ENCODE assay signal across 10 cellular contexts in the genomic region with DNA sequence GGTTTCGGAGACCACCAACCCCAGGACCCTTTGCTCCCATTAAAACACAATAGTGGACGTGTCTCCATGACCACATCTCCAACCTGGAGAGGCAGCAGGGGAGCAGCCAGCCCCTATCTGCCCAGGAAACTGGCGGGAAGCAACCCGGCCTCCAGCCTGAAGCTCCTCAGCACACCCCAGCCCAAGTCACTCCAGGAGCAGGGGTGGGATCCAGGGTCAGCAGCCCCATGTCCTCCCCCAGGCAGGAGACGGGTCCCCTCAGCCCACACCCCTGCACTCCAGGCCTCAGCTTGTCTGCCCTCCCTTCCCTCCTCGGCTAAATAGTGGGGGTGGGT. TPM values are rescaled to one million over a fixed set of nuclear protein-coding genes. Genes with fewer than 3 reads are reported as not detected.
DNase-seq lines count a peak whose midpoint lies in the region; ATAC-seq, FAIRE-seq and TF ChIP-seq lines count a peak whose summit lies in the region.
"Had no signal": no experiment of that assay in that cellular context is flagged by ENCODE, and none has a peak within 500 bp of the region (broad histone marks: within the 10 kb centered on the region; RNA-seq: fewer than 3 reads in every experiment).

No MANE protein-coding gene starts in this region.

- H3K9me3 ChIP-seq in PC-3 (ENCODE audit: low read length): no peaks in the 10 kb centered on the region
- H3K9me3 ChIP-seq in esophagus (ENCODE audit: control insufficient read depth in 2 of 2, insufficient read depth in 1 of 2, low read depth in 1 of 2, low read length in 1 of 2): no peaks in the 10 kb centered on the region
- H3K9me3 ChIP-seq in small intestine (ENCODE audit: control insufficient read depth, low read depth): no peaks in the 10 kb centered on the region
- H3K9me3 ChIP-seq: testis had no signal

- peak overlapping the region; percentile 96 for H3K9ac ChIP-seq in PC-3 (ENCODE audit: low read length)

- H4K20me1 ChIP-seq in PC-3 (ENCODE audit: low read length): no peaks in the 10 kb centered on the region

- POLR2A ChIA-PET in PC-3 (lab: Charles Lee; ENCODE audit: unreplicated experiment): interaction anchor here (0.6 kb wide), 1 partner anchor 17 kb away, joined by 3 read pairs; no protein-coding TSS in a partner anchor

- peak overlapping the region; percentile 97 for H3K4me2 ChIP-seq in PC-3 (ENCODE audit: low read length)

- intact Hi-C loops in PC-3 (cut with micrococcal nuclease): no loop called here

- H3K4me3 ChIP-seq in PC-3 (ENCODE audit: low read length) (peak overlapping the region; percentile 82), esophagus (ENCODE audit: low read depth in 1 of 2, low read length in 2 of 2) (peak overlapping the region; percentile 21 to 32), small intestine (ENCODE audit: low read depth in 1 of 2, low read length in 2 of 2) (peak overlapping the region in 1 of 2 donors; percentile 59)

- WGBS in esophagus, 2 donors: 16 to 21% methylated on average over 6 of the region's 6 CpGs
- WGBS in small intestine, 3 donors: 8 to 13% (median 13%) methylated on average over 6 of the region's 6 CpGs

- CTCF ChIA-PET in PC-3 (lab: Charles Lee): no interaction called here

- BruUV-seq in PC-3 (replicated peaks; lab: Mats Ljungman, UMichigan): no TSS peak

- no peak for DNase-seq in PC-3
- no peak for DNase-seq in small intestine
- DNase-seq in NOMO-1 treated with DMSO at 0.1 percent for 48 hours (lab: John Stamatoyannopoulos, UW; ENCODE audit: unreplicated experiment): no peak
- no peak for DNase-seq in NCI-H2227 treated with DMSO at 0.1 percent for 48 hours (lab: John Stamatoyannopoulos, UW)
- DNase-seq: testis had no signal

- no peak for FAIRE-seq in small intestine (lab: Jason Lieb, UNC)

- H3F3A ChIP-seq in PC-3 (ENCODE audit: low read length, unreplicated experiment): peaks cover 4% of the 10 kb centered on the region

- no peaks in the 10 kb centered on the region for H3K9me2 ChIP-seq in PC-3 (replicated peaks; ENCODE audit: low read length)

- ATAC-seq in GM19395 (IDR thresholded peaks at IDR 0.05; ENCODE audit: unreplicated experiment): peak; percentile 0
- no peak for ATAC-seq in PC-3
- ATAC-seq in GM19324 (IDR thresholded peaks at IDR 0.05; ENCODE audit: low FRiP score, unreplicated experiment): no peak
- ATAC-seq in HG03097 (IDR thresholded peaks at IDR 0.05; ENCODE audit: low FRiP score, unreplicated experiment): no peak
- ATAC-seq: right cardiac atrium had no signal

- H3K27ac ChIP-seq in PC-3 (ENCODE audit: low read length) (peak overlapping the region; percentile 93), esophagus (ENCODE audit: low read depth in 2 of 2, low read length in 1 of 2) (no peak overlapping the region), small intestine (ENCODE audit: low read depth in 1 of 2, low read length in 1 of 2) (peak overlapping the region; percentile 49 to 50)
- H3K27ac ChIP-seq: testis had no signal

- no peak overlapping the region for H2AFZ ChIP-seq in PC-3 (ENCODE audit: low read length)

- no peak for TF ChIP-seq CTCF in PC-3 (conservative IDR thresholded peaks at IDR 0.05; ENCODE audit: low read depth, low read length)

- H3K4me1 ChIP-seq in PC-3 (ENCODE audit: insufficient read depth, low read length) (peaks cover 54% of the 10 kb centered on the region), esophagus (ENCODE audit: control insufficient read depth in 2 of 2, insufficient read depth in 2 of 2, low read length in 1 of 2) (peaks cover 2 to 5% of the 10 kb centered on the region in 2 donors), small intestine (ENCODE audit: control insufficient read depth in 2 of 2, insufficient read depth in 1 of 2, low read depth in 1 of 2, low read length in 1 of 2) (peaks cover 0 to 2% of the 10 kb centered on the region in 2 donors)
- H3K4me1 ChIP-seq: testis had no signal

- no peaks in the 10 kb centered on the region; the same call in 1 of the 2 replicates for H3K36me3 ChIP-seq in PC-3 (ENCODE audit: low read depth, low read length)
- peaks cover 0 to 19% of the 10 kb centered on the region in 2 donors for H3K36me3 ChIP-seq in esophagus (ENCODE audit: control insufficient read depth in 2 of 2, insufficient read depth in 2 of 2, low read length in 1 of 2)
- H3K36me3 ChIP-seq in small intestine (ENCODE audit: control insufficient read depth in 2 of 2, insufficient read depth in 2 of 2, low read length in 2 of 2): peaks cover 0 to 7% of the 10 kb centered on the region in 2 donors

- no peaks in the 10 kb centered on the region for H3K27me3 ChIP-seq in PC-3 (ENCODE audit: low read length)
- no peaks in the 10 kb centered on the region for H3K27me3 ChIP-seq in esophagus (ENCODE audit: control insufficient read depth in 1 of 2, insufficient read depth in 2 of 2, low read length in 2 of 2)
- peaks cover 0 to 4% of the 10 kb centered on the region in 2 donors for H3K27me3 ChIP-seq in small intestine (ENCODE audit: control insufficient read depth in 2 of 2, insufficient read depth in 2 of 2, low read length in 2 of 2)
- H3K27me3 ChIP-seq: testis had no signal

- peaks cover 32% of the 10 kb centered on the region for H3K79me2 ChIP-seq in PC-3 (ENCODE audit: low read length)

RNA-seq across cellular contexts. Expression of gene ADAM8, which starts 0.6 kb away (rescaled TPM):
- 113 and 147 TPM in 2 replicates for total RNA-seq in PC-3 (2014; rRNA removed)
- 1 to 10 TPM; 2.4 to 2.6 TPM for polyA plus RNA-seq in esophagus
- 1 to 10 TPM in 2 of 3 donors, under 1 TPM in 1; 0.67 to 2.5 (median 1.6) TPM for polyA plus RNA-seq in small intestine

RNA-seq across cellular contexts. Expression of gene TUBGCP2, which starts 32.6 kb away (rescaled TPM):
- 72.9 and 84.4 TPM in 2 replicates for total RNA-seq in PC-3 (2014; rRNA removed)
- 10 to 100 TPM; 25.5 to 49.3 TPM for polyA plus RNA-seq in esophagus
- polyA plus RNA-seq in small intestine: 100 to 1,000 TPM in 2 of 3 donors, 10 to 100 TPM in 1; 43.1 to 173 (median 126) TPM

RNA-seq across cellular contexts. Expression of gene ZNF511, which starts 32.6 kb away (rescaled TPM):
- 78.4 and 84.3 TPM in 2 replicates for total RNA-seq in PC-3 (2014; rRNA removed)
- polyA plus RNA-seq in esophagus (10 to 100 TPM; 28.4 to 41.7 TPM), small intestine (10 to 100 TPM; 43.8 to 61.5 (median 53.9) TPM)

RNA-seq across cellular contexts. Expression of gene VENTX, which starts 38.4 kb away (rescaled TPM):
- not detected in 2 replicates for total RNA-seq in PC-3 (2014; rRNA removed)
- polyA plus RNA-seq in esophagus (under 1 TPM; 0.12 to 0.37 TPM), small intestine (under 1 TPM in 1 of 3 donors, not detected in 2; 0.19 TPM)

RNA-seq across cellular contexts. Expression of gene UTF1, which starts 46.0 kb away (rescaled TPM):
- not detected in 2 replicates for total RNA-seq in PC-3 (2014; rRNA removed)
- polyA plus RNA-seq in esophagus: not detected
- polyA plus RNA-seq in small intestine: not detected
- total RNA-seq: right cardiac atrium had no signal
- polyA plus RNA-seq: right cardiac atrium had no signal

Comparison
In these comparisons a context has a peak if more than half of its experiments do, and no peak if none do; other contexts are left out.
1. H3K27ac ChIP-seq: peak in PC-3 (single experiment) and small intestine (2 of 2); none in esophagus (0 of 2).